ENCODE assay signal across 22 cellular contexts in the genomic region with DNA sequence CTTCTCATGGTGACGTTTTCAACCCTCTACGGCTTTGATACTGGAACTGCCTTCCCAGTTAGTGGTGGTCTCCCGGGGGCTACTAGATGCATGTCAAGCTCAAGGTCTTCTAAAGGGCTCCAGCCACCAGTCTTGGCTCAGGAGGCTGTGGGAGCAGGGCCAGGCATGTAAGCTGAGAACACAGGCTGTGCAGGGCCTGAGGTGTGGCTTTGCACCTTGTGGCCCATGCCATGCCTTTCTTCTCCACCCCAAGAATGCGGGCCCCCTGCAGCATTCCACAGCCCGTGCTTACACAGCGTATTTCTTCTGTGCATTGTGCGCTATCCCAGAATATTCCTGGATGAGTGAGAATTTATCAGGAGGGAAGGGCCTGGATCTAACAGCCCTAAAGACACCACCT.
DNase-seq lines count a peak whose midpoint lies in the region; ATAC-seq and TF ChIP-seq lines count a peak whose summit lies in the region.
"Had no signal": no experiment of that assay in that cellular context is flagged by ENCODE, and none has a peak within 500 bp of the region (broad histone marks: within the 10 kb centered on the region; RNA-seq: fewer than 3 reads in every experiment).

No MANE protein-coding gene starts in this region.

- no peak overlapping the region for H3K4me3 Mint-ChIP-seq in stimulated activated naive CD8-positive, alpha-beta T cell treated with anti-CD3 and anti-CD28 coated beads, Interleukin-15, amount 100 ng/mL, for 72 hours
- H3K4me3 Mint-ChIP-seq: CD4-positive, CD25-positive, alpha-beta regulatory T cell; HFFc6 had no signal

- no peak overlapping the region for H4K12ac ChIP-seq in trophoblast cell (ENCODE audit: low read depth, low read length)

- H3K79me2 ChIP-seq in trophoblast cell (ENCODE audit: control insufficient read depth, insufficient read depth, low read length, poor library complexity) = peaks cover 12% of the 10 kb centered on the region

- in situ Hi-C loops in GM13977 (cut with MboI; ENCODE audit: low pct_unique_long_range_greater_than_20kb, low sequenced_read_pairs, unreplicated experiment) = no loop called here

- peak overlapping the region; percentile 88 for H2BK120ac ChIP-seq in trophoblast cell (ENCODE audit: insufficient read depth, low read length, poor library complexity)

- H3K4me3 ChIP-seq in left ventricle myocardium inferior (no peak overlapping the region), trophoblast cell (ENCODE audit: low read depth, low read length) (no peak overlapping the region), upper lobe of right lung (no peak overlapping the region)

- no peak overlapping the region for H3K4me2 ChIP-seq in trophoblast cell (ENCODE audit: low read length)
- H3K4me2 ChIP-seq: KMS-11 had no signal

- peak overlapping the region; percentile 88 for H2BK12ac ChIP-seq in trophoblast cell (ENCODE audit: low read length)

- ATAC-seq in Right ventricle myocardium inferior (peak; percentile 49), left cardiac atrium (no peak), upper lobe of right lung (peak; percentile 13), GM19463 (IDR thresholded peaks at IDR 0.05; ENCODE audit: unreplicated experiment) (no peak)
- no peak for ATAC-seq in stimulated activated naive CD8-positive, alpha-beta T cell treated with anti-CD3 and anti-CD28 coated beads, Interleukin-15, amount 100 ng/mL, for 72 hours
- ATAC-seq: PC-3 had no signal

- no CpG with 5 or more reads among the region's 7 CpGs for WGBS in trophoblast cell (ENCODE audit: extremely low coverage, insufficient coverage, insufficient read length)

- H3K14ac ChIP-seq in trophoblast cell (ENCODE audit: low read length) = peak overlapping the region; percentile 63

- H4K91ac ChIP-seq in trophoblast cell (ENCODE audit: low read depth, low read length) = peak overlapping the region; percentile 91

- H3K27me3 ChIP-seq in left ventricle myocardium inferior (ENCODE audit: low read depth) (no peaks in the 10 kb centered on the region), trophoblast cell (ENCODE audit: insufficient read depth, low read length) (no peaks in the 10 kb centered on the region), upper lobe of right lung (no peaks in the 10 kb centered on the region)
- H3K27me3 ChIP-seq: SJCRH30 had no signal

- H3K27ac ChIP-seq in left ventricle myocardium inferior (replicated peaks) (peak overlapping the region; percentile 58), trophoblast cell (ENCODE audit: low read depth, low read length) (no peak overlapping the region), upper lobe of right lung (no peak overlapping the region)
- H3K27ac ChIP-seq: 22Rv1, KMS-11, RWPE1 had no signal

- peak overlapping the region; percentile 1 for H2BK5ac ChIP-seq in trophoblast cell (ENCODE audit: low read depth, low read length, poor library complexity)

- H3K79me1 ChIP-seq in trophoblast cell (ENCODE audit: low read length) = peaks cover 44% of the 10 kb centered on the region

- peak overlapping the region; percentile 42 for H3K18ac ChIP-seq in trophoblast cell (ENCODE audit: low read length)

- intact Hi-C loops in Right ventricle myocardium inferior (cut with DNase I) (no loop called here), left cardiac atrium (cut with DNase I) (no loop called here), left ventricle myocardium inferior (cut with micrococcal nuclease) (no loop called here), upper lobe of right lung (cut with DNase I) (no loop called here)

- no peaks in the 10 kb centered on the region for H3K36me3 ChIP-seq in left ventricle myocardium inferior
- no peaks in the 10 kb centered on the region for H3K36me3 ChIP-seq in trophoblast cell (ENCODE audit: control insufficient read depth in 1 of 2, insufficient read depth in 2 of 2, low read length in 2 of 2)
- H3K36me3 ChIP-seq in upper lobe of right lung = no peaks in the 10 kb centered on the region
- H3K36me3 ChIP-seq: SJCRH30 had no signal

- no peak overlapping the region for H2AFZ ChIP-seq in trophoblast cell (ENCODE audit: insufficient read depth, low read length, poor library complexity)

- H3K27ac Mint-ChIP-seq in stimulated activated naive CD8-positive, alpha-beta T cell treated with anti-CD3 and anti-CD28 coated beads, Interleukin-15, amount 100 ng/mL, for 72 hours = no peak overlapping the region
- H3K27ac Mint-ChIP-seq: CD4-positive, CD25-positive, alpha-beta regulatory T cell; HFFc6 had no signal

- H3K4me1 Mint-ChIP-seq in stimulated activated naive CD8-positive, alpha-beta T cell treated with anti-CD3 and anti-CD28 coated beads, Interleukin-15, amount 100 ng/mL, for 72 hours = peaks cover 5% of the 10 kb centered on the region

- no peak for TF ChIP-seq CTCF in left ventricle myocardium inferior (IDR thresholded peaks at IDR 0.05; ENCODE audit: borderline replicate concordance)
- TF ChIP-seq CTCF in upper lobe of right lung (IDR thresholded peaks at IDR 0.05) = no peak
- TF ChIP-seq CTCF in GM13977 (IDR thresholded peaks at IDR 0.05; ENCODE audit: extremely low read depth, insufficient read depth, missing control alignments) = no peak

- no peaks in the 10 kb centered on the region for H3K9me3 Mint-ChIP-seq in stimulated activated naive CD8-positive, alpha-beta T cell treated with anti-CD3 and anti-CD28 coated beads, Interleukin-15, amount 100 ng/mL, for 72 hours
- H3K9me3 Mint-ChIP-seq: HFFc6 had no signal

- no peak overlapping the region for H3K4ac ChIP-seq in trophoblast cell (ENCODE audit: low read depth, low read length)

- H3K9ac ChIP-seq in trophoblast cell (ENCODE audit: low read length) = no peak overlapping the region
- H3K9ac ChIP-seq: KMS-11 had no signal

- H3K23ac ChIP-seq in trophoblast cell (ENCODE audit: low read length) = no peak overlapping the region

- H3K27me3 Mint-ChIP-seq in stimulated activated naive CD8-positive, alpha-beta T cell treated with anti-CD3 and anti-CD28 coated beads, Interleukin-15, amount 100 ng/mL, for 72 hours = no peaks in the 10 kb centered on the region
- H3K27me3 Mint-ChIP-seq: CD4-positive, CD25-positive, alpha-beta regulatory T cell had no signal

- H3K4me1 ChIP-seq in left ventricle myocardium inferior (peaks cover 64% of the 10 kb centered on the region), trophoblast cell (ENCODE audit: control insufficient read depth in 1 of 2, insufficient read depth in 2 of 2, low read length in 2 of 2) (peaks cover 44% of the 10 kb centered on the region in 2 experiments), upper lobe of right lung (no peaks in the 10 kb centered on the region)

- H3K9me3 ChIP-seq in left ventricle myocardium inferior (replicated peaks) = no peaks in the 10 kb centered on the region
- H3K9me3 ChIP-seq in trophoblast cell (ENCODE audit: insufficient read depth, low read depth, low read length) = no peaks in the 10 kb centered on the region
- no peaks in the 10 kb centered on the region for H3K9me3 ChIP-seq in upper lobe of right lung
- H3K9me3 ChIP-seq: SJCRH30 had no signal

- peak overlapping the region; percentile 65 for H2AK5ac ChIP-seq in trophoblast cell (ENCODE audit: low read length)

- peak overlapping the region; percentile 0 for H4K8ac ChIP-seq in trophoblast cell (ENCODE audit: low read depth, low read length)

- DNase-seq in Right ventricle myocardium inferior (ENCODE audit: missing footprints) = no peak
- no peak for DNase-seq in left cardiac atrium
- no peak for DNase-seq in left ventricle myocardium inferior
- no peak for DNase-seq in trophoblast cell
- no peak for DNase-seq in upper lobe of right lung
- no peak for DNase-seq in GM13977 (ENCODE audit: low spot score)
- DNase-seq in stimulated activated naive CD8-positive, alpha-beta T cell treated with anti-CD3 and anti-CD28 coated beads, Interleukin-15, amount 100 ng/mL, for 72 hours = no peak
- DNase-seq: AML-193; CD4-positive, CD25-positive, alpha-beta regulatory T cell; COR-L47; GF-D8; HFFc6; NCI-H1417 treated with DMSO at 0.1 percent for 48 hours; NCI-H187 treated with DMSO at 0.1 percent for 48 hours; NCI-H2227 treated with DMSO at 0.1 percent for 48 hours; NCI-H524 treated with DMSO at 0.1 percent for 48 hours; PC-3 had no signal

Comparison
In these comparisons a context has a peak if more than half of its experiments do, and no peak if none do; other contexts are left out.
1. ATAC-seq: peak in Right ventricle myocardium inferior (single experiment) and upper lobe of right lung (single experiment); none in left cardiac atrium (0 of 2), stimulated activated naive CD8-positive, alpha-beta T cell treated with anti-CD3 and anti-CD28 coated beads, Interleukin-15, amount 100 ng/mL, for 72 hours (single experiment) and GM19463 (single experiment).